Comparison of ENCODE assay signal across 21 cellular contexts in the genomic region with DNA sequence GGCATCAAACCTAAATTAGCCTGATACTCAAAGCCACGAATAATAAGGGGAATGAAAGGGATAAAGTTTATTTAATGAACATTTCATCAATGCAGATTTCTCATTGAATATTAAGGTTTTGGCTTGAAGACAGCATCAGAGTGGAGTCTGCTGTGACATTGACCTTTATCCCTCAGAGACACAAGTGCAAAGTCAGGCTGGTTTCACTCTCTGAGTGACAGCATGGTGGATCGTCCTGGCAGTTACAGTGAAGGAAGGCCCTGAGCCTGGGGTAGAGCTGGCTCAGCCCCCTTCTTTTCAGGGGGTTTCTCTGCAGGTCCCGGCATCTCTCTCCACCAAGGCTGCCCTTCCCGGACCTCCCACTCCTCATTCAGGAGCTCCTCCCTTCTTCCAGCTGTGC.
DNase-seq lines count a peak whose midpoint lies in the region; ATAC-seq, FAIRE-seq and TF ChIP-seq lines count a peak whose summit lies in the region.
"Had no signal": no experiment of that assay in that cellular context is flagged by ENCODE, and none has a peak within 500 bp of the region (broad histone marks: within the 10 kb centered on the region; RNA-seq: fewer than 3 reads in every experiment).

No MANE protein-coding gene starts in this region.

- no peaks in the 10 kb centered on the region for H3K9me1 ChIP-seq in K562 (ENCODE audit: control insufficient read depth, insufficient read depth, low read length)

- CTCF ChIA-PET in HepG2 (lab: Yijun Ruan, JAX; ENCODE audit: low intra/inter-chr PET ratio, low total read pairs) (no interaction called here), K562 (lab: Yijun Ruan, JAX; ENCODE audit: low intra/inter-chr PET ratio) (no interaction called here)

- H3K4me1 ChIP-seq in HepG2 (ENCODE audit: insufficient read depth, low read length) (no peaks in the 10 kb centered on the region), right lobe of liver (no peaks in the 10 kb centered on the region), K562 (replicated peaks in 1 of 2; ENCODE audit: control insufficient read depth in 2 of 2, insufficient read depth in 2 of 2, low read length in 2 of 2) (no peaks in the 10 kb centered on the region)

- H3K27ac ChIP-seq in HepG2 (ENCODE audit: extremely low read length, insufficient read depth, low read length) (no peak overlapping the region), right lobe of liver (no peak overlapping the region), K562 (ENCODE audit: extremely low read depth, low read depth, low read length) (no peak overlapping the region)
- H3K27ac ChIP-seq: 22Rv1, BLaER1, C4-2B had no signal

- peaks cover 34% of the 10 kb centered on the region for H3K4me1 Mint-ChIP-seq in type B pancreatic cell (ENCODE audit: unreplicated experiment)
- H3K4me1 Mint-ChIP-seq: B cell; CD4-positive, CD25-positive, alpha-beta regulatory T cell had no signal

- peaks cover 11% of the 10 kb centered on the region for H3K27me3 Mint-ChIP-seq in type B pancreatic cell

- no peak for TF ChIP-seq POLR2A in HepG2 (IDR thresholded peaks at IDR 0.05; ENCODE audit: insufficient read depth in 1 of 2, low read depth in 2 of 2, low read length in 2 of 2)
- TF ChIP-seq POLR2A in right lobe of liver (IDR thresholded peaks at IDR 0.05), result no peak
- no peak for TF ChIP-seq POLR2A in K562 (conservative IDR thresholded peaks at IDR 0.05)

- DNase-seq in HepG2 (ENCODE audit: low spot score) (no peak), right lobe of liver (no peak), K562 (ENCODE audit: extremely low read depth in 1 of 4, low spot score in 3 of 4) (no peak), type B pancreatic cell (ENCODE audit: extremely low spot score, unreplicated experiment) (no peak), pons (ENCODE audit: low spot score) (no peak)
- no peak for DNase-seq in activated CD4-positive, CD25-positive, alpha-beta regulatory T cell treated with anti-CD3 and anti-CD28 coated beads, Interleukin-2, amount 50 U/mL, for 72 hours
- DNase-seq: Caco-2; CD4-positive, CD25-positive, alpha-beta regulatory T cell; CD8-positive, alpha-beta T cell; DMS153; DND-41; H9 had no signal

- WGBS in HepG2 (ENCODE audit: low lambda C conversion rate), result 37% methylated on average over 4 of the region's 4 CpGs
- WGBS in right lobe of liver (ENCODE audit: insufficient coverage, low coverage, low lambda C conversion rate, missing lambda C conversion rate), result 67% methylated on average over 3 of the region's 4 CpGs
- 4% methylated on average over 4 of the region's 4 CpGs for WGBS in K562 (ENCODE audit: insufficient coverage, low coverage, missing lambda C conversion rate)

- H4K20me1 ChIP-seq in HepG2 (ENCODE audit: insufficient read depth, low read length), result no peaks in the 10 kb centered on the region
- no peaks in the 10 kb centered on the region for H4K20me1 ChIP-seq in K562 (replicated peaks; ENCODE audit: control insufficient read depth, insufficient read depth, low read length)
- H4K20me1 ChIP-seq: BLaER1 had no signal

- FAIRE-seq in HepG2 (lab: Jason Lieb, UNC) (no peak), K562 (lab: Jason Lieb, UNC) (peak; percentile 15)
- FAIRE-seq: A204.1, G401.6, GM19239 had no signal

- H3K4me3 ChIP-seq in HepG2 (replicated peaks in 1 of 3; ENCODE audit: insufficient read depth in 1 of 3, low read depth in 2 of 3, low read length in 3 of 3) (no peak overlapping the region), right lobe of liver (no peak overlapping the region), K562 (no peak overlapping the region)
- H3K4me3 ChIP-seq: BLaER1, GM23338 had no signal

- H3K79me2 ChIP-seq in HepG2 (ENCODE audit: insufficient read depth, low read length), result no peaks in the 10 kb centered on the region
- no peaks in the 10 kb centered on the region for H3K79me2 ChIP-seq in K562 (ENCODE audit: control insufficient read depth, insufficient read depth, low read length)

- H3K36me3 Mint-ChIP-seq in type B pancreatic cell, result no peaks in the 10 kb centered on the region
- H3K36me3 Mint-ChIP-seq: CD4-positive, CD25-positive, alpha-beta regulatory T cell; CD8-positive, alpha-beta T cell had no signal

- TF ChIP-seq RAD21 in HepG2 (CRISPR knock-in tag; IDR thresholded peaks at IDR 0.05), result no peak
- TF ChIP-seq RAD21 in K562 (CRISPR knock-in tag; conservative IDR thresholded peaks at IDR 0.05 in 1 of 2, IDR thresholded peaks at IDR 0.05 in 1 of 2), result no peak

- H3K4me3 Mint-ChIP-seq in type B pancreatic cell, result no peak overlapping the region
- H3K4me3 Mint-ChIP-seq: B cell; CD4-positive, CD25-positive, alpha-beta regulatory T cell; CD8-positive, alpha-beta T cell; GM23338; H9 had no signal

- no peak overlapping the region for H3K9ac ChIP-seq in HepG2 (ENCODE audit: insufficient read depth, low read depth, low read length)
- H3K9ac ChIP-seq in K562 (ENCODE audit: insufficient read depth in 1 of 2, low read depth in 2 of 2, low read length in 2 of 2), result no peak overlapping the region
- H3K9ac ChIP-seq: BLaER1 had no signal

- H3K9me3 ChIP-seq in HepG2 (ENCODE audit: low read length), result no peaks in the 10 kb centered on the region
- H3K9me3 ChIP-seq in right lobe of liver, result no peaks in the 10 kb centered on the region
- H3K9me3 ChIP-seq in K562 (replicated peaks; ENCODE audit: control insufficient read depth, insufficient read depth, low read depth, low read length), result no peaks in the 10 kb centered on the region
- H3K9me3 ChIP-seq: BLaER1 had no signal

- H3K4me2 ChIP-seq in HepG2 (ENCODE audit: low read depth, low read length) (no peak overlapping the region), K562 (ENCODE audit: insufficient read depth, low read length) (no peak overlapping the region)
- H3K4me2 ChIP-seq: BLaER1, GM23338 had no signal

- ATAC-seq in HepG2 (no peak), right lobe of liver (no peak), K562 (no peak)
- ATAC-seq: CD8-positive, alpha-beta T cell; GM23338; HCT116 had no signal

- no peaks in the 10 kb centered on the region for H3K36me3 ChIP-seq in HepG2 (replicated peaks in 1 of 2; ENCODE audit: control insufficient read depth in 1 of 2, insufficient read depth in 2 of 2, low read length in 2 of 2)
- H3K36me3 ChIP-seq in right lobe of liver, result no peaks in the 10 kb centered on the region
- H3K36me3 ChIP-seq in K562 (ENCODE audit: control insufficient read depth, insufficient read depth, low read length), result no peaks in the 10 kb centered on the region
- H3K36me3 ChIP-seq: BLaER1 had no signal

- TF ChIP-seq CTCF in HepG2 (CRISPR knock-in tag; IDR thresholded peaks at IDR 0.05), result no peak
- no peak for TF ChIP-seq CTCF in right lobe of liver (IDR thresholded peaks at IDR 0.05)
- TF ChIP-seq CTCF in K562 (IDR thresholded peaks at IDR 0.05 in 2 of 3, conservative IDR thresholded peaks at IDR 0.05 in 1 of 3; ENCODE audit: insufficient read depth in 2 of 3, low read depth in 1 of 3, low read length in 3 of 3), result no peak
- no peak for TF ChIP-seq CTCF in type B pancreatic cell (conservative IDR thresholded peaks at IDR 0.05)

- peak overlapping the region; percentile 63 for H3K27ac Mint-ChIP-seq in type B pancreatic cell
- H3K27ac Mint-ChIP-seq: B cell; CD4-positive, CD25-positive, alpha-beta regulatory T cell; CD8-positive, alpha-beta T cell; GM23338 had no signal

- TF ChIP-seq EP300 in HepG2 (IDR thresholded peaks at IDR 0.05; ENCODE audit: low read depth in 2 of 2, low read length in 2 of 2), result no peak
- TF ChIP-seq EP300 in HepG2 (CRISPR knock-in tag; IDR thresholded peaks at IDR 0.05; ENCODE audit: borderline replicate concordance), result no peak
- no peak for TF ChIP-seq EP300 in K562 (IDR thresholded peaks at IDR 0.05; ENCODE audit: low read length)

- POLR2A ChIA-PET in HepG2 (lab: Yijun Ruan, JAX), result no interaction called here
- POLR2A ChIA-PET in K562 (lab: Yijun Ruan, JAX), result no interaction called here

- H2AFZ ChIP-seq in HepG2 (ENCODE audit: low read length) (no peak overlapping the region), K562 (ENCODE audit: low read depth, low read length) (no peak overlapping the region)
- H2AFZ ChIP-seq: GM23338 had no signal

- H3K27me3 ChIP-seq in HepG2 (ENCODE audit: control insufficient read depth in 1 of 2, insufficient read depth in 2 of 2, low read length in 2 of 2) (peaks cover 3 to 24% of the 10 kb centered on the region in 2 experiments; a peak in 4 of 5 replicates), right lobe of liver (no peaks in the 10 kb centered on the region), K562 (ENCODE audit: control insufficient read depth in 2 of 2, insufficient read depth in 2 of 2, low read length in 2 of 2) (peaks cover 0 to 30% of the 10 kb centered on the region in 2 experiments; a peak in 4 of 5 replicates)
- H3K27me3 ChIP-seq: BLaER1 had no signal

- BruUV-seq in HepG2 (replicated peaks; lab: Mats Ljungman, UMichigan) (no TSS peak), K562 (replicated peaks; lab: Mats Ljungman, UMichigan) (no TSS peak)

- intact Hi-C loops in HepG2 (cut with micrococcal nuclease; ENCODE audit: unreplicated experiment) (no loop called here), right lobe of liver (cut with DNase I) (no loop called here), K562 (cut with micrococcal nuclease) (no loop called here)

- in situ Hi-C loops in HepG2 (cut with HindIII; ENCODE audit: extremely low pct_ligation_motif_present, low pct_unique_long_range_greater_than_20kb) (no loop called here), K562 (cut with MboI) (no loop called here)

- no peaks in the 10 kb centered on the region for H3K9me3 Mint-ChIP-seq in type B pancreatic cell
- H3K9me3 Mint-ChIP-seq: CD4-positive, CD25-positive, alpha-beta regulatory T cell; CD8-positive, alpha-beta T cell; GM23338 had no signal

TF ChIP-seq in HepG2, 621 proteins besides CTCF, POLR2A, EP300 and RAD21:
- TF ChIP-seq HNF4A (CRISPR knock-in tag; IDR thresholded peaks at IDR 0.05) (peak; percentile 37; the same call in 1 of the 2 replicates), ZNF496 (CRISPR knock-in tag; IDR thresholded peaks at IDR 0.05; ENCODE audit: insufficient replicate concordance) (no peak)
TF ChIP-seq in HepG2: peak in this region for 1.

TF ChIP-seq in K562, 482 proteins besides CTCF, POLR2A, EP300 and RAD21 (continues in another document):
- TF ChIP-seq PHB2 (IDR thresholded peaks at IDR 0.05; ENCODE audit: low read depth) (no peak), ZNF699 (CRISPR knock-in tag; IDR thresholded peaks at IDR 0.05; ENCODE audit: insufficient replicate concordance) (no peak)
- TF ChIP-seq, protein P1, sequence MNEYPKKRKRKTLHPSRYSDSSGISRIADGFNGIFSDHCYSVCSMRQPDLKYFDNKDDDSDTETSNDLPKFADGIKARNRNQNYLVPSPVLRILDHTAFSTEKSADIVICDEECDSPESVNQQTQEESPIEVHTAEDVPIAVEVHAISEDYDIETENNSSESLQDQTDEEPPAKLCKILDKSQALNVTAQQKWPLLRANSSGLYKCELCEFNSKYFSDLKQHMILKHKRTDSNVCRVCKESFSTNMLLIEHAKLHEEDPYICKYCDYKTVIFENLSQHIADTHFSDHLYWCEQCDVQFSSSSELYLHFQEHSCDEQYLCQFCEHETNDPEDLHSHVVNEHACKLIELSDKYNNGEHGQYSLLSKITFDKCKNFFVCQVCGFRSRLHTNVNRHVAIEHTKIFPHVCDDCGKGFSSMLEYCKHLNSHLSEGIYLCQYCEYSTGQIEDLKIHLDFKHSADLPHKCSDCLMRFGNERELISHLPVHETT (CRISPR knock-in tag; conservative IDR thresholded peaks at IDR 0.05 in 1 of 2, IDR thresholded peaks at IDR 0.05 in 1 of 2), result no peak
